Comparison of ENCODE assay signal across 19 cellular contexts in genomic region chr19:8462601-8463000, GRCh38. TPM values are rescaled to one million over a fixed set of nuclear protein-coding genes. Genes with fewer than 3 reads are reported as not detected.
A peak's percentile ranks its signal among the peaks of the same experiment; 100 is the strongest.
DNase-seq lines count a peak whose midpoint lies in the region; ATAC-seq and TF ChIP-seq lines count a peak whose summit lies in the region.
"Had no signal": no experiment of that assay in that cellular context is flagged by ENCODE, and none has a peak within 500 bp of the region (broad histone marks: within the 10 kb centered on the region; RNA-seq: fewer than 3 reads in every experiment).

No MANE protein-coding gene starts in this region.

- no peaks in the 10 kb centered on the region for H3K9me3 ChIP-seq in suprapubic skin

- no peaks in the 10 kb centered on the region for H3K27me3 ChIP-seq in suprapubic skin

- POLR2A ChIA-PET in activated CD8-positive, alpha-beta T cell treated with anti-CD3 and anti-CD28 coated beads for 36 hours (lab: Charles Lee) = interaction anchor here (0.8 to 2.1 kb wide), 7 partner anchors 9 to 24 kb away, joined by 3 to 14 read pairs (median 5); no protein-coding TSS in a partner anchor
- POLR2A ChIA-PET in activated CD8-positive, alpha-beta T cell treated with anti-CD3 and anti-CD28 coated beads, Interleukin-2, amount 10 ng/mL, durations not matched to agents 7 days and 5 days (lab: Charles Lee) = interaction anchor here (0.7 to 1.2 kb wide), 3 partner anchors 13 to 19 kb away, joined by 3 to 5 read pairs (median 4); partner anchors contain the start of gene HNRNPM

- peaks cover 41% of the 10 kb centered on the region for H3K36me3 ChIP-seq in suprapubic skin

- H3K4me1 Mint-ChIP-seq in activated CD8-positive, alpha-beta T cell treated with anti-CD3 and anti-CD28 coated beads for 36 hours (ENCODE audit: low read depth) = peaks cover 39% of the 10 kb centered on the region
- peaks cover 27% of the 10 kb centered on the region for H3K4me1 Mint-ChIP-seq in activated CD8-positive, alpha-beta T cell treated with anti-CD3 and anti-CD28 coated beads, Interleukin-2, amount 10 ng/mL, durations not matched to agents 7 days and 5 days (ENCODE audit: low read depth)
- H3K4me1 Mint-ChIP-seq in nephron = peaks cover 61% of the 10 kb centered on the region
- peaks cover 53% of the 10 kb centered on the region for H3K4me1 Mint-ChIP-seq in type B pancreatic cell (ENCODE audit: unreplicated experiment)
- peaks cover 34% of the 10 kb centered on the region for H3K4me1 Mint-ChIP-seq in activated CD4-positive, alpha-beta T cell treated with anti-CD3 and anti-CD28 coated beads, Interleukin-2, amount 10 ng/mL, durations not matched to agents 24 days and 14 days

- H3K27ac Mint-ChIP-seq in activated CD8-positive, alpha-beta T cell treated with anti-CD3 and anti-CD28 coated beads for 36 hours = peak overlapping the region; percentile 11
- H3K27ac Mint-ChIP-seq in activated CD8-positive, alpha-beta T cell treated with anti-CD3 and anti-CD28 coated beads, Interleukin-2, amount 10 ng/mL, durations not matched to agents 7 days and 5 days = no peak overlapping the region
- H3K27ac Mint-ChIP-seq in nephron (peak overlapping the region; percentile 45 to 86 (median 48)), type B pancreatic cell (peak overlapping the region; percentile 68)
- H3K27ac Mint-ChIP-seq in activated CD4-positive, alpha-beta T cell treated with anti-CD3 and anti-CD28 coated beads, Interleukin-2, amount 10 ng/mL, durations not matched to agents 24 days and 14 days = no peak overlapping the region

- H3K36me3 Mint-ChIP-seq in activated CD8-positive, alpha-beta T cell treated with anti-CD3 and anti-CD28 coated beads for 36 hours (ENCODE audit: low read depth) = peaks cover 64% of the 10 kb centered on the region
- H3K36me3 Mint-ChIP-seq in activated CD8-positive, alpha-beta T cell treated with anti-CD3 and anti-CD28 coated beads, Interleukin-2, amount 10 ng/mL, durations not matched to agents 7 days and 5 days (ENCODE audit: low read depth) = peaks cover 72% of the 10 kb centered on the region
- H3K36me3 Mint-ChIP-seq in nephron (ENCODE audit: low read depth) (peaks cover 51% of the 10 kb centered on the region), type B pancreatic cell (peaks cover 42% of the 10 kb centered on the region)
- H3K36me3 Mint-ChIP-seq in activated CD4-positive, alpha-beta T cell treated with anti-CD3 and anti-CD28 coated beads, Interleukin-2, amount 10 ng/mL, durations not matched to agents 24 days and 14 days (ENCODE audit: low read depth) = peaks cover 56% of the 10 kb centered on the region

- H3K4me1 ChIP-seq in suprapubic skin = peaks cover 43% of the 10 kb centered on the region

- intact Hi-C loops in activated CD8-positive, alpha-beta T cell treated with anti-CD3 and anti-CD28 coated beads for 36 hours (cut with micrococcal nuclease) = no loop called here
- intact Hi-C loops in activated CD4-positive, alpha-beta T cell treated with anti-CD3 and anti-CD28 coated beads, Interleukin-2, amount 10 ng/mL, durations not matched to agents 24 days and 14 days (cut with micrococcal nuclease) = no loop called here

- H3K4me3 Mint-ChIP-seq in activated CD8-positive, alpha-beta T cell treated with anti-CD3 and anti-CD28 coated beads for 36 hours = no peak overlapping the region
- H3K4me3 Mint-ChIP-seq in activated CD8-positive, alpha-beta T cell treated with anti-CD3 and anti-CD28 coated beads, Interleukin-2, amount 10 ng/mL, durations not matched to agents 7 days and 5 days = no peak overlapping the region
- no peak overlapping the region for H3K4me3 Mint-ChIP-seq in nephron
- H3K4me3 Mint-ChIP-seq in type B pancreatic cell = no peak overlapping the region
- no peak overlapping the region for H3K4me3 Mint-ChIP-seq in activated CD4-positive, alpha-beta T cell treated with anti-CD3 and anti-CD28 coated beads, Interleukin-2, amount 10 ng/mL, durations not matched to agents 24 days and 14 days
- H3K4me3 Mint-ChIP-seq: CD4-positive, alpha-beta memory T cell had no signal

- CTCF ChIA-PET in activated CD8-positive, alpha-beta T cell treated with anti-CD3 and anti-CD28 coated beads for 36 hours (lab: Charles Lee) = interaction anchor here (0.6 to 2.3 kb wide), 5 partner anchors 10 to 49 kb away, joined by 3 to 7 read pairs (median 3); partner anchors contain the start of genes HNRNPM and MARCHF2
- CTCF ChIA-PET in activated CD8-positive, alpha-beta T cell treated with anti-CD3 and anti-CD28 coated beads, Interleukin-2, amount 10 ng/mL, durations not matched to agents 7 days and 5 days (lab: Charles Lee) = interaction anchor here (0.8 to 1.4 kb wide), 4 partner anchors 49 to 119 kb away, joined by 3 read pairs; partner anchors contain the start of gene MARCHF2

- no peaks in the 10 kb centered on the region for H3K9me3 Mint-ChIP-seq in activated CD8-positive, alpha-beta T cell treated with anti-CD3 and anti-CD28 coated beads for 36 hours
- H3K9me3 Mint-ChIP-seq in activated CD8-positive, alpha-beta T cell treated with anti-CD3 and anti-CD28 coated beads, Interleukin-2, amount 10 ng/mL, durations not matched to agents 7 days and 5 days (ENCODE audit: insufficient read depth) = no peaks in the 10 kb centered on the region
- H3K9me3 Mint-ChIP-seq in nephron (no peaks in the 10 kb centered on the region), type B pancreatic cell (no peaks in the 10 kb centered on the region)
- no peaks in the 10 kb centered on the region for H3K9me3 Mint-ChIP-seq in activated CD4-positive, alpha-beta T cell treated with anti-CD3 and anti-CD28 coated beads, Interleukin-2, amount 10 ng/mL, durations not matched to agents 24 days and 14 days

- no peak for TF ChIP-seq CTCF in activated CD8-positive, alpha-beta T cell treated with anti-CD3 and anti-CD28 coated beads for 36 hours (IDR thresholded peaks at IDR 0.05)
- TF ChIP-seq CTCF in astrocyte of the cerebellum (IDR thresholded peaks at IDR 0.05; ENCODE audit: low read depth, low read length, missing control alignments) (no peak), nephron (IDR thresholded peaks at IDR 0.05; ENCODE audit: unreplicated experiment in 3 of 3) (no peak), type B pancreatic cell (conservative IDR thresholded peaks at IDR 0.05) (no peak), suprapubic skin (IDR thresholded peaks at IDR 0.05) (no peak)

- DNase-seq in activated CD8-positive, alpha-beta T cell treated with anti-CD3 and anti-CD28 coated beads for 36 hours = no peak
- no peak for DNase-seq in activated CD8-positive, alpha-beta T cell treated with anti-CD3 and anti-CD28 coated beads, Interleukin-2, amount 10 ng/mL, durations not matched to agents 7 days and 5 days
- DNase-seq in astrocyte of the cerebellum (ENCODE audit: low read depth) = peak; percentile 47
- no peak for DNase-seq in type B pancreatic cell (ENCODE audit: extremely low spot score, unreplicated experiment)
- DNase-seq in suprapubic skin (ENCODE audit: low spot score in 2 of 2) = no peak
- DNase-seq in stimulated activated CD4-positive, alpha-beta T cell treated with anti-CD3 and anti-CD28 coated beads, Interleukin-12 subunit alpha, Interleukin-12 subunit beta, amount 100 ng/mL, for 4 hours = no peak
- DNase-seq in activated CD4-positive, alpha-beta T cell treated with anti-CD3 and anti-CD28 coated beads, Interleukin-2, amount 10 ng/mL, durations not matched to agents 24 days and 14 days = no peak
- DNase-seq: CD4-positive, alpha-beta memory T cell; DMS79 treated with DMSO at 0.1 percent for 48 hours; GM23248; NCI-H1105 treated with DMSO at 0.1 percent for 48 hours; NCI-H1694 treated with DMSO at 0.1 percent for 48 hours; NCI-H2107; NCI-H2227 treated with DMSO at 0.1 percent for 48 hours; NCI-H524; PC-9 had no signal

- H3K27ac ChIP-seq in suprapubic skin = no peak overlapping the region
- H3K27ac ChIP-seq: 22Rv1, GM23248, PC-9 had no signal

- no peaks in the 10 kb centered on the region for H3K27me3 Mint-ChIP-seq in activated CD8-positive, alpha-beta T cell treated with anti-CD3 and anti-CD28 coated beads for 36 hours
- H3K27me3 Mint-ChIP-seq in activated CD8-positive, alpha-beta T cell treated with anti-CD3 and anti-CD28 coated beads, Interleukin-2, amount 10 ng/mL, durations not matched to agents 7 days and 5 days (ENCODE audit: low read depth) = no peaks in the 10 kb centered on the region
- no peaks in the 10 kb centered on the region for H3K27me3 Mint-ChIP-seq in nephron (ENCODE audit: low read depth)
- H3K27me3 Mint-ChIP-seq in type B pancreatic cell = no peaks in the 10 kb centered on the region
- no peaks in the 10 kb centered on the region for H3K27me3 Mint-ChIP-seq in activated CD4-positive, alpha-beta T cell treated with anti-CD3 and anti-CD28 coated beads, Interleukin-2, amount 10 ng/mL, durations not matched to agents 24 days and 14 days
- H3K27me3 Mint-ChIP-seq: CD4-positive, alpha-beta memory T cell had no signal

- TF ChIP-seq EP300 in suprapubic skin (IDR thresholded peaks at IDR 0.05) = no peak

- no peak for TF ChIP-seq POLR2A in suprapubic skin (IDR thresholded peaks at IDR 0.05)

- in situ Hi-C loops in astrocyte of the cerebellum (cut with HindIII; ENCODE audit: low sequenced_read_pairs) = no loop called here

- ATAC-seq in activated CD8-positive, alpha-beta T cell treated with anti-CD3 and anti-CD28 coated beads for 36 hours = no peak
- ATAC-seq in activated CD8-positive, alpha-beta T cell treated with anti-CD3 and anti-CD28 coated beads, Interleukin-2, amount 10 ng/mL, durations not matched to agents 7 days and 5 days = no peak

- no peak overlapping the region for H3K4me3 ChIP-seq in astrocyte of the cerebellum (ENCODE audit: low read depth, low read length)
- no peak overlapping the region for H3K4me3 ChIP-seq in suprapubic skin
- H3K4me3 ChIP-seq: GM23248, PC-9 had no signal

- 74% methylated on average over 6 of the region's 6 CpGs for WGBS in suprapubic skin

RNA-seq across cellular contexts. Expression of gene HNRNPM, which starts 17.8 kb away (rescaled TPM):
- total RNA-seq in activated CD8-positive, alpha-beta T cell treated with anti-CD3 and anti-CD28 coated beads for 36 hours = 100 to 1,000 TPM; 242 to 254 TPM
- 100 to 1,000 TPM; 283 to 291 TPM for total RNA-seq in activated CD8-positive, alpha-beta T cell treated with anti-CD3 and anti-CD28 coated beads, Interleukin-2, amount 10 ng/mL, durations not matched to agents 7 days and 5 days
- total RNA-seq in type B pancreatic cell (ENCODE audit: low replicate concordance) (197 and 317 TPM in 2 replicates), suprapubic skin (100 to 1,000 TPM in 3 of 4 donors, 10 to 100 TPM in 1; 85.5 to 128 (median 121) TPM)
- total RNA-seq in activated CD4-positive, alpha-beta T cell treated with anti-CD3 and anti-CD28 coated beads, Interleukin-2, amount 10 ng/mL, durations not matched to agents 24 days and 14 days = 349 and 352 TPM in 2 replicates

RNA-seq across cellular contexts. Expression of gene PRAM1, which starts 39.8 kb away (rescaled TPM):
- total RNA-seq in activated CD8-positive, alpha-beta T cell treated with anti-CD3 and anti-CD28 coated beads for 36 hours = 1 to 10 TPM in 1 of 2 experiments, under 1 TPM in 1; 0.74 to 1.1 TPM
- total RNA-seq in activated CD8-positive, alpha-beta T cell treated with anti-CD3 and anti-CD28 coated beads, Interleukin-2, amount 10 ng/mL, durations not matched to agents 7 days and 5 days = 1 to 10 TPM; 2.3 to 2.7 TPM
- total RNA-seq in type B pancreatic cell (ENCODE audit: low replicate concordance) (0.31 TPM in 2 replicates), suprapubic skin (1 to 10 TPM in 1 of 4 donors, under 1 TPM in 2, not detected in 1; 0.25 to 2.3 (median 0.34) TPM)
- total RNA-seq in activated CD4-positive, alpha-beta T cell treated with anti-CD3 and anti-CD28 coated beads, Interleukin-2, amount 10 ng/mL, durations not matched to agents 24 days and 14 days = 0.33 and 0.38 TPM in 2 replicates
- total RNA-seq: G401, GM23248 had no signal

RNA-seq across cellular contexts. Expression of gene MARCHF2, which starts 49.5 kb away (rescaled TPM):
- total RNA-seq in activated CD8-positive, alpha-beta T cell treated with anti-CD3 and anti-CD28 coated beads for 36 hours = 1 to 10 TPM; 8.0 to 8.6 TPM
- total RNA-seq in activated CD8-positive, alpha-beta T cell treated with anti-CD3 and anti-CD28 coated beads, Interleukin-2, amount 10 ng/mL, durations not matched to agents 7 days and 5 days = 10 to 100 TPM; 26.8 to 28.1 TPM
- total RNA-seq in type B pancreatic cell (ENCODE audit: low replicate concordance) (15.5 and 24.7 TPM in 2 replicates), suprapubic skin (10 to 100 TPM; 47.4 to 99.0 (median 90.8) TPM)
- total RNA-seq in activated CD4-positive, alpha-beta T cell treated with anti-CD3 and anti-CD28 coated beads, Interleukin-2, amount 10 ng/mL, durations not matched to agents 24 days and 14 days = 7.9 and 8.8 TPM in 2 replicates

RNA-seq across cellular contexts. Expression of gene ZNF414, which starts 51.4 kb away (rescaled TPM):
- total RNA-seq in activated CD8-positive, alpha-beta T cell treated with anti-CD3 and anti-CD28 coated beads for 36 hours = 10 to 100 TPM; 21.6 to 24.0 TPM
- 10 to 100 TPM; 28.7 to 36.2 TPM for total RNA-seq in activated CD8-positive, alpha-beta T cell treated with anti-CD3 and anti-CD28 coated beads, Interleukin-2, amount 10 ng/mL, durations not matched to agents 7 days and 5 days
- total RNA-seq in type B pancreatic cell (ENCODE audit: low replicate concordance) (19.9 and 25.4 TPM in 2 replicates), suprapubic skin (10 to 100 TPM; 10.4 to 43.7 (median 18.0) TPM)
- 18.1 and 25.6 TPM in 2 replicates for total RNA-seq in activated CD4-positive, alpha-beta T cell treated with anti-CD3 and anti-CD28 coated beads, Interleukin-2, amount 10 ng/mL, durations not matched to agents 24 days and 14 days
- total RNA-seq: G401 had no signal

Comparison
In these comparisons a context has a peak if more than half of its experiments do, and no peak if none do; other contexts are left out.
1. H3K27ac Mint-ChIP-seq: peak in activated CD8-positive, alpha-beta T cell treated with anti-CD3 and anti-CD28 coated beads for 36 hours (single experiment), nephron (3 of 3) and type B pancreatic cell (single experiment); none in activated CD8-positive, alpha-beta T cell treated with anti-CD3 and anti-CD28 coated beads, Interleukin-2, amount 10 ng/mL, durations not matched to agents 7 days and 5 days (single experiment) and activated CD4-positive, alpha-beta T cell treated with anti-CD3 and anti-CD28 coated beads, Interleukin-2, amount 10 ng/mL, durations not matched to agents 24 days and 14 days (single experiment).